8 cellular contexts compared by ENCODE assay signal in genomic region chr6:25278557-25278913, GRCh38. TPM values are rescaled to one million over a fixed set of nuclear protein-coding genes. Genes with fewer than 3 reads are reported as not detected.
A peak's percentile ranks its signal among the peaks of the same experiment; 100 is the strongest.
DNase-seq lines count a peak whose midpoint lies in the region; ATAC-seq and TF ChIP-seq lines count a peak whose summit lies in the region.

No MANE protein-coding gene starts in this region.

- peak overlapping the region in 1 of 2 experiments; percentile 41; a peak in 1 of 4 replicates for H4K8ac ChIP-seq in IMR-90 (ENCODE audit: low read depth in 2 of 2, low read length in 2 of 2)

- ATAC-seq in GM19468 (IDR thresholded peaks at IDR 0.05; ENCODE audit: extremely low read depth, unreplicated experiment) = peak; percentile 3
- ATAC-seq in IMR-90 (ENCODE audit: low read depth) = peak; percentile 2; the same call in 1 of the 2 replicates
- ATAC-seq in memory B cell (ENCODE audit: low read depth) = peak; percentile 3

- H2AFZ ChIP-seq in IMR-90 (replicated peaks; ENCODE audit: low read length, poor library complexity) = peak overlapping the region; percentile 96
- peak overlapping the region; percentile 87 for H2AFZ ChIP-seq in mammary epithelial cell (ENCODE audit: low read depth, low read length)

- H3K27me3 ChIP-seq in IMR-90 (ENCODE audit: control insufficient read depth, insufficient read depth, low read length) (no peaks in the 10 kb centered on the region; the same call in 1 of the 2 replicates), mammary epithelial cell (ENCODE audit: insufficient read depth, low read length) (no peaks in the 10 kb centered on the region), vagina (no peaks in the 10 kb centered on the region)

- no peak for TF ChIP-seq RAD21 in IMR-90 (IDR thresholded peaks at IDR 0.05; ENCODE audit: low read length)

- 0 out of 2 replicates have a peak overlapping the region, but pooled peaks have one; percentile 30 for H2BK120ac ChIP-seq in IMR-90 (ENCODE audit: low read depth, low read length)

- no peak overlapping the region for H3K56ac ChIP-seq in IMR-90 (ENCODE audit: extremely low read depth, insufficient read depth, low read length)

- H3K4ac ChIP-seq in IMR-90 (ENCODE audit: low read depth, low read length) = peak overlapping the region; percentile 34; the same call in 1 of the 2 replicates

- WGBS in IMR-90 (ENCODE audit: extremely low coverage in 2 of 2, insufficient read length in 1 of 2), 2 experiments = 3% methylated on average over 7 of the region's 15 CpGs; no CpG with 5 or more reads in 1 of the 2 experiments
- 2% methylated on average over 11 of the region's 15 CpGs for WGBS in mammary epithelial cell (ENCODE audit: low coverage, missing lambda C conversion rate)

- H2AK9ac ChIP-seq in IMR-90 (replicated peaks; ENCODE audit: low read depth, low read length, poor library complexity) = no peak overlapping the region

- H3K23ac ChIP-seq in IMR-90 (ENCODE audit: low read depth, low read length) = 0 out of 2 replicates have a peak overlapping the region, but pooled peaks have one; percentile 38

- H3K4me1 Mint-ChIP-seq in CD14-positive monocyte = peaks cover 28% of the 10 kb centered on the region
- peaks cover 21% of the 10 kb centered on the region for H3K4me1 Mint-ChIP-seq in memory B cell

- H3K9ac ChIP-seq in IMR-90 (ENCODE audit: low read depth, low read length) (peak overlapping the region; percentile 8; the same call in 1 of the 2 replicates), mammary epithelial cell (ENCODE audit: insufficient read depth, low read length) (peak overlapping the region; percentile 62)

- H3K9me1 ChIP-seq in IMR-90 (ENCODE audit: insufficient read depth, low read length) = no peaks in the 10 kb centered on the region

- H3K4me1 ChIP-seq in IMR-90 (ENCODE audit: control insufficient read depth, insufficient read depth, low read length) (no peaks in the 10 kb centered on the region), mammary epithelial cell (ENCODE audit: insufficient read depth, low read length) (peaks cover 20% of the 10 kb centered on the region), vagina (peaks cover 17% of the 10 kb centered on the region)

- POLR2A ChIA-PET in IMR-90 (lab: Charles Lee; ENCODE audit: unreplicated experiment) = no interaction called here

- no peak overlapping the region for H3K18ac ChIP-seq in IMR-90 (ENCODE audit: low read depth, low read length)

- H3K4me3 Mint-ChIP-seq in CD14-positive monocyte (peak overlapping the region; percentile 83 to 90), memory B cell (peak overlapping the region; percentile 89)

- BruUV-seq in IMR-90 (replicated peaks; lab: Mats Ljungman, UMichigan) = no TSS peak
- TSS peak; percentile 11 for BruUV-seq in mammary epithelial cell (replicated peaks; lab: Mats Ljungman, UMichigan)

- peaks cover 41% of the 10 kb centered on the region for H3K79me2 ChIP-seq in mammary epithelial cell (ENCODE audit: insufficient read depth, low read length)

- no peaks in the 10 kb centered on the region for H3K36me3 ChIP-seq in IMR-90 (ENCODE audit: control insufficient read depth, insufficient read depth, low read length)
- no peaks in the 10 kb centered on the region for H3K36me3 ChIP-seq in mammary epithelial cell (ENCODE audit: insufficient read depth, low read length)
- H3K36me3 ChIP-seq in vagina = no peaks in the 10 kb centered on the region

- peak overlapping the region; percentile 82 for H3K4me2 ChIP-seq in IMR-90 (ENCODE audit: low read depth, low read length)
- peak overlapping the region; percentile 67 for H3K4me2 ChIP-seq in mammary epithelial cell (ENCODE audit: insufficient read depth, low read depth, low read length)

- H3K27me3 Mint-ChIP-seq in CD14-positive monocyte (ENCODE audit: low read depth in 3 of 3) (peaks cover 14 to 22% (median 18%) of the 10 kb centered on the region in 3 donors), memory B cell (peaks cover 4% of the 10 kb centered on the region)

- in situ Hi-C loops in IMR-90 (cut with MboI; ENCODE audit: low sequenced_read_pairs) = no loop called here
- in situ Hi-C loops in mammary epithelial cell (cut with MboI; ENCODE audit: low sequenced_read_pairs in 2 of 2) = loop anchor here in 1 of 2 donors (5.0 kb wide), 1 partner anchor 214 kb away; no protein-coding TSS in a partner anchor

- no peak overlapping the region for H4K91ac ChIP-seq in IMR-90 (ENCODE audit: insufficient read depth, low read depth, low read length)

- no peak overlapping the region for H2BK15ac ChIP-seq in IMR-90 (ENCODE audit: low read depth, low read length)

- H3K9me3 ChIP-seq in IMR-90 (ENCODE audit: control insufficient read depth, insufficient read depth, low read length) (no peaks in the 10 kb centered on the region), mammary epithelial cell (replicated peaks; ENCODE audit: insufficient read depth, low read length) (no peaks in the 10 kb centered on the region), vagina (no peaks in the 10 kb centered on the region)

- peak overlapping the region in 1 of 7 donors; percentile 3 for H3K27ac Mint-ChIP-seq in CD14-positive monocyte
- H3K27ac Mint-ChIP-seq in memory B cell = no peak overlapping the region

- H3K4me3 ChIP-seq in IMR-90 (ENCODE audit: insufficient read depth, low read depth, low read length) (peak overlapping the region; percentile 80), mammary epithelial cell (replicated peaks in 1 of 3; ENCODE audit: insufficient read depth in 1 of 3, low read depth in 2 of 3, low read length in 3 of 3) (peak overlapping the region; percentile 63 to 93 (median 92)), vagina (peak overlapping the region; percentile 73 to 74)

- DNase-seq in CD14-positive monocyte (ENCODE audit: low spot score) (no peak), IMR-90 (no peak), mammary epithelial cell (no peak), memory B cell (ENCODE audit: low spot score in 2 of 2) (no peak), vagina (ENCODE audit: extremely low spot score in 2 of 2) (no peak), dedifferentiated amniotic fluid mesenchymal stem cell (ENCODE audit: extremely low spot score) (no peak)
- no peak for DNase-seq in stimulated activated CD4-positive, alpha-beta T cell treated with anti-CD3 and anti-CD28 coated beads, Interleukin-12 subunit alpha, Interleukin-12 subunit beta, amount 100 ng/mL, for 4 hours

- peaks cover 0 to 4% of the 10 kb centered on the region in 2 donors for H3K36me3 Mint-ChIP-seq in CD14-positive monocyte
- no peaks in the 10 kb centered on the region for H3K36me3 Mint-ChIP-seq in memory B cell

- peaks cover 0 to 4% of the 10 kb centered on the region in 2 experiments; a peak in 1 of 4 replicates for H3K79me1 ChIP-seq in IMR-90 (ENCODE audit: low read depth in 1 of 2, low read length in 2 of 2)

- H4K5ac ChIP-seq in IMR-90 (ENCODE audit: low read depth, low read length) = no peak overlapping the region

- no peak overlapping the region for H2BK5ac ChIP-seq in IMR-90 (ENCODE audit: low read depth, low read length, poor library complexity, severe bottlenecking)

- H2BK20ac ChIP-seq in IMR-90 (ENCODE audit: low read depth, low read length) = no peak overlapping the region

- dilution Hi-C loops in IMR-90 (cut with HindIII; ENCODE audit: low sequenced_read_pairs, unreplicated experiment) (no loop called here), mammary epithelial cell (cut with HindIII; ENCODE audit: low sequenced_read_pairs) (no loop called here)

- no peak for TF ChIP-seq POLR2A in IMR-90 (IDR thresholded peaks at IDR 0.05; ENCODE audit: low read depth, low read length)
- no peak for TF ChIP-seq POLR2A in vagina (IDR thresholded peaks at IDR 0.05)

- H2AK5ac ChIP-seq in IMR-90 (ENCODE audit: low read depth, low read length) = no peak overlapping the region

- H3K27ac ChIP-seq in IMR-90 (ENCODE audit: insufficient read depth, low read length) = no peak overlapping the region
- H3K27ac ChIP-seq in mammary epithelial cell (ENCODE audit: insufficient read depth, low read depth, low read length) = peak overlapping the region; percentile 86
- H3K27ac ChIP-seq in vagina = peak overlapping the region; percentile 73

- H3K14ac ChIP-seq in IMR-90 (replicated peaks; ENCODE audit: low read depth, low read length) = peak overlapping the region; percentile 65; the same call in 1 of the 2 replicates

- CTCF ChIA-PET in IMR-90 (lab: Yijun Ruan, JAX) (interaction anchor here (0.6 to 3.3 kb wide), 20 partner anchors 8 to 278 kb away, joined by 3 to 42 read pairs (median 4); no protein-coding TSS in a partner anchor), mammary epithelial cell (lab: Charles Lee; ENCODE audit: low non-redundant PET) (interaction anchor here (0.6 to 1.7 kb wide), 3 partner anchors 13 to 221 kb away, joined by 3 to 61 read pairs (median 17); no protein-coding TSS in a partner anchor)

- intact Hi-C loops in CD14-positive monocyte (cut with micrococcal nuclease) (loop anchor here in 1 of 2 donors (10.0 kb wide), 1 partner anchor 276 kb away; no protein-coding TSS in a partner anchor), IMR-90 (cut with micrococcal nuclease) (loop anchor here (1.0 to 2.0 kb wide), 2 partner anchors 34 to 80 kb away; no protein-coding TSS in a partner anchor), mammary epithelial cell (cut with micrococcal nuclease) (loop anchor here (1.0 to 5.0 kb wide), 3 partner anchors 82 to 664 kb away; no protein-coding TSS in a partner anchor), vagina (cut with DNase I) (loop anchor here (2.0 kb wide), 1 partner anchor 212 kb away; no protein-coding TSS in a partner anchor)

- H3K9me3 Mint-ChIP-seq in CD14-positive monocyte = peaks cover 0 to 5% (median 0%) of the 10 kb centered on the region in 7 donors
- no peaks in the 10 kb centered on the region for H3K9me3 Mint-ChIP-seq in memory B cell

- H4K20me1 ChIP-seq in IMR-90 (ENCODE audit: insufficient read depth, low read length) (no peaks in the 10 kb centered on the region), mammary epithelial cell (ENCODE audit: insufficient read depth, low read length) (no peaks in the 10 kb centered on the region)

- TF ChIP-seq CTCF in CD14-positive monocyte (IDR thresholded peaks at IDR 0.05) (no peak), IMR-90 (conservative IDR thresholded peaks at IDR 0.05; ENCODE audit: low read depth, low read length) (no peak), mammary epithelial cell (conservative IDR thresholded peaks at IDR 0.05 in 1 of 2, IDR thresholded peaks at IDR 0.05 in 1 of 2; ENCODE audit: extremely low read depth in 1 of 2, insufficient read depth in 1 of 2, low read depth in 1 of 2, low read length in 2 of 2) (no peak), vagina (IDR thresholded peaks at IDR 0.05) (no peak)

TF ChIP-seq in IMR-90, 13 proteins besides CTCF, POLR2A, EP300 and RAD21 (continues in another document):
- TF ChIP-seq MXI1 (IDR thresholded peaks at IDR 0.05; ENCODE audit: borderline replicate concordance, low read depth, low read length) = no peak
- peak; percentile 29; the same call in 1 of the 2 replicates for TF ChIP-seq MAFK (IDR thresholded peaks at IDR 0.05; ENCODE audit: low read depth, low read length)
- TF ChIP-seq RFX5 (IDR thresholded peaks at IDR 0.05; ENCODE audit: low read depth, low read length) = no peak

RNA-seq across cellular contexts. Expression of gene CARMIL1, which starts 0.6 kb away (rescaled TPM):
- under 1 TPM; 0.30 to 0.41 TPM for polyA plus RNA-seq in CD14-positive monocyte
- total RNA-seq in IMR-90 (2012; rRNA removed) = 2.9 and 3.3 TPM in 2 replicates
- 0.90 and 1.3 TPM in 2 replicates for polyA plus RNA-seq in IMR-90 (2012; rRNA removed)
- polyA plus RNA-seq in IMR-90 (2012; cell fraction: cytosol; rRNA removed) = 0.29 and 0.35 TPM in 2 replicates
- 0.13 and 0.99 TPM in 2 replicates for polyA plus RNA-seq in IMR-90 (2012; cell fraction: nucleus; rRNA removed; ENCODE audit: low replicate concordance)
- 10 to 100 TPM; 34.7 to 58.2 TPM for total RNA-seq in mammary epithelial cell
- 10.1 TPM for polyA plus RNA-seq in mammary epithelial cell
- polyA minus RNA-seq in mammary epithelial cell = 56.7 TPM
- total RNA-seq in vagina = 19.6 TPM
